Comparison of ENCODE assay signal across 8 cellular contexts in the genomic region with DNA sequence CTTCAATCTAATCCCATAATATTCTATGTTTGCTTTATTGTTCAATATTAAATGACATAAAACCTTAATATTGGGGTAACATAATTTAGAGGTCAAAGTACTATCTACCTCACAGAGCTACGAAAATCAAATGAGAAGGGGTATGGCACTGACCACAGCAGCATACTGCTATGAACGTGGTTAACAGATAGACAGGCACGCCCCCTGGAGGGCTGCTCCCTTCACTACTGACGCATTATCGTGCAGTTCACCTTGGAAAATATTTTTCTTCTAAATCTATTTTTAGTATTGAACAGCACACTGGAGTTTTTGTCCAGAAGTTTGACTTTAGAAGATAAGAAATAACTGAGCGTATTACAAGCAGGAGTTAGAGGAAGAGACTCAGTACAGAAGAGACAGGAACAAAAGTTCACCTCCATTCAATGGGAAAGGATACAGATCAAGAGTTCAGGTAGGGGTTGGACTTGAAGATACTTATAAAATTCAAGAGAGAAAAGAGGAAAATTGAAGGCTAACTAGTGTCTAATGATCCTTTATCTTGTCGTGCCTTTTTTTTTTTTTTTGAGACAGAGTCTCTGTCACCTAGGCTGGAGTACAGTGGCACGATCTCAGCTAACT. TPM values are rescaled to one million over a fixed set of nuclear protein-coding genes. Genes with fewer than 3 reads are reported as not detected.
A peak's percentile ranks its signal among the peaks of the same experiment; 100 is the strongest.
DNase-seq lines count a peak whose midpoint lies in the region; ATAC-seq and TF ChIP-seq lines count a peak whose summit lies in the region.

No MANE protein-coding gene starts in this region.

- no peaks in the 10 kb centered on the region for H3K9me3 Mint-ChIP-seq in activated CD4-positive, alpha-beta T cell treated with anti-CD3 and anti-CD28 coated beads, Interleukin-2, amount 10 ng/mL, durations not matched to agents 24 days and 14 days
- H3K9me3 Mint-ChIP-seq in neural progenitor cell = no peaks in the 10 kb centered on the region

- H3K36me3 ChIP-seq in MM.1S (replicated peaks; ENCODE audit: insufficient read depth, low read length) = no peaks in the 10 kb centered on the region
- H3K36me3 ChIP-seq in fibroblast of lung (ENCODE audit: control insufficient read depth, insufficient read depth, low read length) = no peaks in the 10 kb centered on the region
- H3K36me3 ChIP-seq in neural progenitor cell = peaks cover 11% of the 10 kb centered on the region

- H3K4me3 ChIP-seq in MM.1S (ENCODE audit: low read length) (no peak overlapping the region), fibroblast of lung (replicated peaks in 1 of 4; ENCODE audit: control extremely low read depth in 1 of 4, insufficient read depth in 1 of 4, low read depth in 3 of 4, low read length in 4 of 4) (no peak overlapping the region), neural progenitor cell (no peak overlapping the region)

- no peaks in the 10 kb centered on the region for H3K4me1 ChIP-seq in MM.1S (ENCODE audit: low read length)
- H3K4me1 ChIP-seq in fibroblast of lung (ENCODE audit: control insufficient read depth, extremely low read depth, insufficient read depth, low read length) = no peaks in the 10 kb centered on the region
- no peaks in the 10 kb centered on the region for H3K4me1 ChIP-seq in neural progenitor cell

- no peak overlapping the region for H3K27ac Mint-ChIP-seq in activated CD4-positive, alpha-beta T cell treated with anti-CD3 and anti-CD28 coated beads, Interleukin-2, amount 10 ng/mL, durations not matched to agents 24 days and 14 days
- no peak overlapping the region for H3K27ac Mint-ChIP-seq in neural progenitor cell

- peak; percentile 97 for ATAC-seq in HG02571 (IDR thresholded peaks at IDR 0.05; ENCODE audit: unreplicated experiment)

- H3K4me1 Mint-ChIP-seq in activated CD4-positive, alpha-beta T cell treated with anti-CD3 and anti-CD28 coated beads, Interleukin-2, amount 10 ng/mL, durations not matched to agents 24 days and 14 days = peaks cover 1% of the 10 kb centered on the region
- no peaks in the 10 kb centered on the region for H3K4me1 Mint-ChIP-seq in neural progenitor cell

- no peaks in the 10 kb centered on the region for H3K36me3 Mint-ChIP-seq in activated CD4-positive, alpha-beta T cell treated with anti-CD3 and anti-CD28 coated beads, Interleukin-2, amount 10 ng/mL, durations not matched to agents 24 days and 14 days (ENCODE audit: low read depth)
- peaks cover 12% of the 10 kb centered on the region for H3K36me3 Mint-ChIP-seq in neural progenitor cell

- intact Hi-C loops in activated CD4-positive, alpha-beta T cell treated with anti-CD3 and anti-CD28 coated beads, Interleukin-2, amount 10 ng/mL, durations not matched to agents 24 days and 14 days (cut with micrococcal nuclease) = no loop called here

- H2AFZ ChIP-seq in MM.1S (ENCODE audit: low read length) = no peak overlapping the region
- no peak overlapping the region for H2AFZ ChIP-seq in fibroblast of lung (ENCODE audit: low read length)
- H2AFZ ChIP-seq in neural progenitor cell (replicated peaks) = no peak overlapping the region

- H3F3A ChIP-seq in MM.1S (ENCODE audit: insufficient read depth, low read length) = no peaks in the 10 kb centered on the region
- H3F3A ChIP-seq in neural progenitor cell (ENCODE audit: low read depth) = no peaks in the 10 kb centered on the region

- H3K4me2 ChIP-seq in MM.1S (ENCODE audit: low read depth, low read length) (no peak overlapping the region), fibroblast of lung (ENCODE audit: extremely low read depth, insufficient read depth, low read length) (no peak overlapping the region), neural progenitor cell (no peak overlapping the region)

- H3K9me3 ChIP-seq in MM.1S (replicated peaks; ENCODE audit: insufficient read depth, low read length) (no peaks in the 10 kb centered on the region), fibroblast of lung (ENCODE audit: control insufficient read depth, insufficient read depth, low read depth, low read length) (no peaks in the 10 kb centered on the region), neural progenitor cell (ENCODE audit: low read depth) (no peaks in the 10 kb centered on the region)

- H4K20me1 ChIP-seq in MM.1S (ENCODE audit: insufficient read depth, low read length) (no peaks in the 10 kb centered on the region), fibroblast of lung (ENCODE audit: control insufficient read depth, extremely low read depth, insufficient read depth, low read length) (no peaks in the 10 kb centered on the region), neural progenitor cell (ENCODE audit: low read depth) (no peaks in the 10 kb centered on the region)

- DNase-seq in A172 (ENCODE audit: low spot score) (peak; percentile 47), MM.1S (peak; percentile 59), fibroblast of lung (ENCODE audit: low read depth in 2 of 2) (peak; percentile 37 to 68), neural progenitor cell (ENCODE audit: low spot score) (peak; percentile 80), DMS79 treated with DMSO at 0.1 percent for 48 hours (lab: John Stamatoyannopoulos, UW) (no peak)
- DNase-seq in activated CD4-positive, alpha-beta T cell treated with anti-CD3 and anti-CD28 coated beads, Interleukin-2, amount 10 ng/mL, durations not matched to agents 24 days and 14 days = peak; percentile 77

- H3K27ac ChIP-seq in MM.1S (ENCODE audit: low read length) = no peak overlapping the region
- H3K27ac ChIP-seq in fibroblast of lung (ENCODE audit: insufficient read depth, low read length) = no peak overlapping the region
- no peak overlapping the region for H3K27ac ChIP-seq in neural progenitor cell

- no peak overlapping the region for H3K4me3 Mint-ChIP-seq in activated CD4-positive, alpha-beta T cell treated with anti-CD3 and anti-CD28 coated beads, Interleukin-2, amount 10 ng/mL, durations not matched to agents 24 days and 14 days
- no peak overlapping the region for H3K4me3 Mint-ChIP-seq in neural progenitor cell

- peak; percentile 80 for TF ChIP-seq CTCF in GM12872 (IDR thresholded peaks at IDR 0.05; ENCODE audit: insufficient read depth, low read depth, low read length)
- TF ChIP-seq CTCF in MM.1S (IDR thresholded peaks at IDR 0.05; ENCODE audit: low read length) = peak; percentile 88
- TF ChIP-seq CTCF in fibroblast of lung (conservative IDR thresholded peaks at IDR 0.05 in 1 of 2, IDR thresholded peaks at IDR 0.05 in 1 of 2; ENCODE audit: low read depth in 1 of 2, low read length in 2 of 2) = peak; percentile 79 to 88
- peak; percentile 93 for TF ChIP-seq CTCF in neural progenitor cell (IDR thresholded peaks at IDR 0.05)

- H3K27me3 ChIP-seq in MM.1S (replicated peaks; ENCODE audit: insufficient read depth, low read length) (no peaks in the 10 kb centered on the region), fibroblast of lung (ENCODE audit: control insufficient read depth, insufficient read depth, low read length) (no peaks in the 10 kb centered on the region), neural progenitor cell (no peaks in the 10 kb centered on the region)

- no peaks in the 10 kb centered on the region for H3K79me2 ChIP-seq in MM.1S (ENCODE audit: low read length)
- H3K79me2 ChIP-seq in fibroblast of lung (ENCODE audit: control insufficient read depth, insufficient read depth, low read length) = no peaks in the 10 kb centered on the region
- H3K79me2 ChIP-seq in neural progenitor cell (ENCODE audit: low read depth) = no peaks in the 10 kb centered on the region

- H3K9ac ChIP-seq in MM.1S (ENCODE audit: low read length) (no peak overlapping the region), fibroblast of lung (ENCODE audit: insufficient read depth, low read length) (no peak overlapping the region), neural progenitor cell (no peak overlapping the region)

- H3K27me3 Mint-ChIP-seq in activated CD4-positive, alpha-beta T cell treated with anti-CD3 and anti-CD28 coated beads, Interleukin-2, amount 10 ng/mL, durations not matched to agents 24 days and 14 days = no peaks in the 10 kb centered on the region
- no peaks in the 10 kb centered on the region for H3K27me3 Mint-ChIP-seq in neural progenitor cell (ENCODE audit: insufficient read depth, low read depth)

- no peaks in the 10 kb centered on the region for H3K9me2 ChIP-seq in MM.1S (replicated peaks; ENCODE audit: insufficient read depth, low read length)

RNA-seq across cellular contexts. Expression of a gene that starts 22.7 kb away (rescaled TPM):
- 20.9 and 21.8 TPM in 2 replicates for total RNA-seq in A172 (2014; rRNA removed; shearing (Covaris generic))
- total RNA-seq in activated CD4-positive, alpha-beta T cell treated with anti-CD3 and anti-CD28 coated beads, Interleukin-2, amount 10 ng/mL, durations not matched to agents 24 days and 14 days = 6.1 and 6.9 TPM in 2 replicates
- total RNA-seq in fibroblast of lung (10.3 and 12.6 TPM in 2 replicates), neural progenitor cell (ENCODE audit: low replicate concordance) (14.2 and 29.1 TPM in 2 replicates)
- 10.5 and 14.7 TPM in 2 replicates for polyA plus RNA-seq in fibroblast of lung
- 7.4 and 9.6 TPM in 2 replicates for polyA plus RNA-seq in fibroblast of lung (2012)
- polyA minus RNA-seq in fibroblast of lung (ENCODE audit: low replicate concordance) = 0.26 and 0.35 TPM in 2 replicates
